Comparison of ENCODE assay signal across 8 cellular contexts in the genomic region with DNA sequence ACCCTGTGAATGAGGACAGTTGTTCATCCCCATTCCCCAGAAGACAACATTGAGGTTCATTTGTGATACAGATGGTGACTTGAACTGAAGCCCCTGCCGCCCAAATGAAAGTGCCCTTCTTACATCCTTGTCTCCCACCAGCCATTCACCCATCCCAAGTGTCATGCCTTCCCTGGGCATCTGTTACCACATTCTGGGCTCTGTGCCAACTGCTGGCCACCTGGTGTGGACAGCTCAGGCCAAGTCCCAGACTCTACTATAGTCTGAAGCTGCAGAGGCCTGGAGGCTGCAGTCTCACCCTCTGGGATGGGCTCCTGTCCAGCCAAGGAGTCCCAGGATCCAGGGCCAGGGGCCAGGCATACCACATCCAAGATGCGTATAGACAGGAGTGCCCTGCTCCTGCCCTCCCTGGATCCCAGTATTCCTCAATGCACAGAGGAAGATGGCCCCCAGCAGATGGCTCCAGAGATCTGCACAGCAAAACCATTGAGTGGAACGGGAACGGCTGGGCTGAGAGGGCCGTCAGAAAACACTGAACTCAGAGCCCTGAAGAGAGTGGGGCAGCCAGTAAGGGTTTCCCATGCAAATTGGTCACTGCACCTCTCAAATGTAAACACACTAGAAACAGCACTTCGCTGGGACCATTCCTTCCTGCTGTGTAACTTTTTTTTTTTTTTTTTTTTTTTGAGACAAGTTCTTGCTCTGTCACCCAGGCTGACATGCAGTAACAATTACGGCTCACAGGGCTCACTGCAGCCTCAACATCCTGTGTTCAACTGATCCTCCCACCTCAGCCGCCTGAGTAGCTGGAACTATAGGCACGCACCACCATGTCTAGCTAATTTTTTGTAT. TPM values are rescaled to one million over a fixed set of nuclear protein-coding genes. Genes with fewer than 3 reads are reported as not detected.
DNase-seq lines count a peak whose midpoint lies in the region; ATAC-seq, FAIRE-seq and TF ChIP-seq lines count a peak whose summit lies in the region.

No MANE protein-coding gene starts in this region.

- TF ChIP-seq CTCF in dorsolateral prefrontal cortex (IDR thresholded peaks at IDR 0.05 in 54 of 56, conservative IDR thresholded peaks at IDR 0.05 in 2 of 56; ENCODE audit: low read depth in 1 of 56, partially characterized antibody in 56 of 56) = peak in 55 of 56 donors; percentile 49 to 91 (median 73)
- TF ChIP-seq CTCF in lower lobe of right lung (IDR thresholded peaks at IDR 0.05) = peak; percentile 72

- DNase-seq in COR-L47 (lab: John Stamatoyannopoulos, UW) (peak; percentile 76), H54 (ENCODE audit: insufficient read length, low spot score) (peak; percentile 70), NCI-H345 treated with DMSO at 0.1 percent for 48 hours (lab: John Stamatoyannopoulos, UW; ENCODE audit: unreplicated experiment) (peak; percentile 54), dorsolateral prefrontal cortex (peak; percentile 65 to 89 (median 83)), lower lobe of right lung (peak; percentile 86)
- peak; percentile 67 for DNase-seq in activated CD4-positive, alpha-beta T cell treated with anti-CD3 and anti-CD28 coated beads for 48 hours
- DNase-seq in stimulated activated naive CD4-positive, alpha-beta T cell treated with Interleukin-2 at 50 U/mL for 16 hours (lab: John Stamatoyannopoulos, UW) = peak; percentile 36

- H3K9me3 ChIP-seq in lower lobe of right lung = no peaks in the 10 kb centered on the region

- peaks cover 23% of the 10 kb centered on the region for H3K36me3 ChIP-seq in lower lobe of right lung

- H3K27ac ChIP-seq in dorsolateral prefrontal cortex = peak overlapping the region; percentile 14 to 97 (median 74)
- peak overlapping the region; percentile 74 for H3K27ac ChIP-seq in lower lobe of right lung

- FAIRE-seq in H54 (lab: Jason Lieb, UNC) = peak; percentile 48

- peak overlapping the region in 1 of 59 donors; percentile 6 for H3K4me3 ChIP-seq in dorsolateral prefrontal cortex
- H3K4me3 ChIP-seq in lower lobe of right lung = no peak overlapping the region

- ATAC-seq in lower lobe of right lung (peak; percentile 94 to 95), HG02763 (IDR thresholded peaks at IDR 0.05; ENCODE audit: unreplicated experiment) (no peak)

- peaks cover 94% of the 10 kb centered on the region for H3K4me1 ChIP-seq in lower lobe of right lung

- TF ChIP-seq POLR2A in H54 (IDR thresholded peaks at IDR 0.05; ENCODE audit: low read depth, low read length) = no peak

- intact Hi-C loops in dorsolateral prefrontal cortex (cut with DNase I) = loop anchor here (1.0 to 2.0 kb wide), 3 partner anchors 47 to 56 kb away; no protein-coding TSS in a partner anchor
- intact Hi-C loops in lower lobe of right lung (cut with DNase I) = loop anchor here (10.0 kb wide), 1 partner anchor 56 kb away; no protein-coding TSS in a partner anchor

- H3K27me3 ChIP-seq in dorsolateral prefrontal cortex (no peaks in the 10 kb centered on the region), lower lobe of right lung (ENCODE audit: low read depth) (no peaks in the 10 kb centered on the region)

RNA-seq across cellular contexts. Expression of a gene that starts 22.8 kb away (rescaled TPM):
- total RNA-seq in dorsolateral prefrontal cortex (100 to 1,000 TPM; 117 to 225 (median 167) TPM), lower lobe of right lung (187 TPM)

Comparison
In these comparisons a context has a peak if more than half of its experiments do, and no peak if none do; other contexts are left out.
1. DNase-seq: peak in every context shown above with its lines; median percentile 86 in lower lobe of right lung; 83 in dorsolateral prefrontal cortex; 76 in COR-L47; 70 in H54; 67 in activated CD4-positive, alpha-beta T cell treated with anti-CD3 and anti-CD28 coated beads for 48 hours; 54 in NCI-H345 treated with DMSO at 0.1 percent for 48 hours; 36 in stimulated activated naive CD4-positive, alpha-beta T cell treated with Interleukin-2 at 50 U/mL for 16 hours.